21 cellular contexts compared by ENCODE assay signal in genomic region chr1:151405167-151405951, GRCh38. TPM values are rescaled to one million over a fixed set of nuclear protein-coding genes. Genes with fewer than 3 reads are reported as not detected.
DNase-seq lines count a peak whose midpoint lies in the region; ATAC-seq and TF ChIP-seq lines count a peak whose summit lies in the region.
"Had no signal": no experiment of that assay in that cellular context is flagged by ENCODE, and none has a peak within 500 bp of the region (broad histone marks: within the 10 kb centered on the region; RNA-seq: fewer than 3 reads in every experiment).

No MANE protein-coding gene starts in this region.

- no peak overlapping the region for H2AK5ac ChIP-seq in H9 (ENCODE audit: insufficient read length, low read length)

- no peak overlapping the region for H2BK12ac ChIP-seq in H9 (ENCODE audit: insufficient read length, low read depth, low read length)

- no peak overlapping the region for H2BK15ac ChIP-seq in H9 (ENCODE audit: low read depth, low read length)

- H2BK20ac ChIP-seq in H9 (ENCODE audit: low read depth, low read length, poor library complexity, severe bottlenecking), result no peak overlapping the region

- H3K9ac ChIP-seq in H9 (ENCODE audit: extremely low read depth, insufficient read length, low read length) (no peak overlapping the region), neural cell (ENCODE audit: low read length) (no peak overlapping the region)

- no peaks in the 10 kb centered on the region for H3K79me1 ChIP-seq in H9 (ENCODE audit: insufficient read depth, low read depth, low read length, poor library complexity, severe bottlenecking)

- H3K9me3 ChIP-seq in H9 (ENCODE audit: control insufficient read depth, low read depth, low read length) (no peaks in the 10 kb centered on the region), neural cell (ENCODE audit: low read length) (no peaks in the 10 kb centered on the region)
- H3K9me3 ChIP-seq: breast epithelium, esophagus muscularis mucosa, MG63, SJSA1, transverse colon had no signal

- H4K91ac ChIP-seq in H9 (ENCODE audit: insufficient read length, low read depth, low read length), result no peak overlapping the region

- H2AFZ ChIP-seq in H9 (ENCODE audit: low read length) (no peak overlapping the region), neural cell (ENCODE audit: low read depth, low read length) (no peak overlapping the region)

- H3T11ph ChIP-seq in H9 (ENCODE audit: low read length), result no peak overlapping the region

- H3F3A ChIP-seq in neural cell (ENCODE audit: insufficient read depth, low read length, poor library complexity, severe bottlenecking), result peaks cover 10% of the 10 kb centered on the region

- H3K18ac ChIP-seq in H9 (ENCODE audit: insufficient read length, low read depth, low read length), result no peak overlapping the region

- WGBS in H9 (ENCODE audit: extremely low coverage, insufficient read length, low lambda C conversion rate), result no CpG with 5 or more reads among the region's 14 CpGs

- no peaks in the 10 kb centered on the region for H3K9me3 Mint-ChIP-seq in activated CD4-positive, alpha-beta memory T cell treated with anti-CD3 and anti-CD28 coated beads for 36 hours
- H3K9me3 Mint-ChIP-seq in activated CD4-positive, alpha-beta memory T cell treated with anti-CD3 and anti-CD28 coated beads, Interleukin-2, amount 10 ng/mL, durations not matched to agents 7 days and 5 days, result no peaks in the 10 kb centered on the region
- H3K9me3 Mint-ChIP-seq in H9 (no peaks in the 10 kb centered on the region), chondrocyte (ENCODE audit: low read depth) (no peaks in the 10 kb centered on the region)
- H3K9me3 Mint-ChIP-seq: activated T-helper 1 cell treated with anti-CD3 and anti-CD28 coated beads, Interleukin-12 subunit alpha, Interleukin-12 subunit beta, Interleukin-2, Interleukin-4 antibody, amounts not matched to agents 30 ng/mL and 10 ng/mL and 1 ng/mL, durations not matched to agents 14 hours and 24 hours and 36 hours; stimulated activated naive B cell treated with anti-CD40 and anti-IgM and Interleukin-4, amounts not matched to agents 10 μg/mL and 1 μg/mL and 100 μg/mL, for 72 hours; T-helper 1 cell treated with Interleukin-12 subunit alpha and Interleukin-12 subunit beta and Interleukin-4 antibody, amounts not matched to agents 30 μg/mL and 1 μg/mL, for 36 hours had no signal

- peaks cover 55% of the 10 kb centered on the region for H3K36me3 Mint-ChIP-seq in activated CD4-positive, alpha-beta memory T cell treated with anti-CD3 and anti-CD28 coated beads for 36 hours
- H3K36me3 Mint-ChIP-seq in activated CD4-positive, alpha-beta memory T cell treated with anti-CD3 and anti-CD28 coated beads, Interleukin-2, amount 10 ng/mL, durations not matched to agents 7 days and 5 days (ENCODE audit: low read depth), result peaks cover 76% of the 10 kb centered on the region
- H3K36me3 Mint-ChIP-seq in H9 (ENCODE audit: insufficient read depth in 1 of 3, low read depth in 3 of 3) (peaks cover 50 to 96% (median 87%) of the 10 kb centered on the region in 3 experiments; a peak in 6 of 7 replicates), chondrocyte (ENCODE audit: low read depth) (peaks cover 43% of the 10 kb centered on the region)

- POLR2A ChIA-PET in activated CD4-positive, alpha-beta memory T cell treated with anti-CD3 and anti-CD28 coated beads for 36 hours (lab: Charles Lee), result interaction anchor here (0.6 to 1.8 kb wide), 2 partner anchors 11 to 13 kb away, joined by 4 to 5 read pairs; no protein-coding TSS in a partner anchor
- POLR2A ChIA-PET in activated CD4-positive, alpha-beta memory T cell treated with anti-CD3 and anti-CD28 coated beads, Interleukin-2, amount 10 ng/mL, durations not matched to agents 7 days and 5 days (lab: Charles Lee), result interaction anchor here (1.0 to 1.4 kb wide), 2 partner anchors 10 to 78 kb away, joined by 4 to 6 read pairs; partner anchors contain the start of gene PI4KB

- H3K4me2 ChIP-seq in H9 (ENCODE audit: insufficient read depth, insufficient read length, low read length), result no peak overlapping the region
- no peak overlapping the region for H3K4me2 ChIP-seq in neural cell (ENCODE audit: low read length)

- CTCF ChIA-PET in activated CD4-positive, alpha-beta memory T cell treated with anti-CD3 and anti-CD28 coated beads for 36 hours (lab: Charles Lee), result interaction anchor here (1.0 to 1.9 kb wide), 4 partner anchors 10 to 64 kb away, joined by 3 to 9 read pairs (median 4); no protein-coding TSS in a partner anchor
- CTCF ChIA-PET in activated CD4-positive, alpha-beta memory T cell treated with anti-CD3 and anti-CD28 coated beads, Interleukin-2, amount 10 ng/mL, durations not matched to agents 7 days and 5 days (lab: Charles Lee), result interaction anchor here (1.0 kb wide), 1 partner anchor 104 kb away, joined by 3 read pairs; no protein-coding TSS in a partner anchor

- H3K23ac ChIP-seq in H9 (ENCODE audit: insufficient read length, low read depth, low read length), result no peak overlapping the region

- H3K4me3 ChIP-seq in neural cell (ENCODE audit: low read length), result no peak overlapping the region
- H3K4me3 ChIP-seq: breast epithelium, esophagus muscularis mucosa, MG63, SJSA1, transverse colon had no signal

- no peak overlapping the region for H3K56ac ChIP-seq in H9 (ENCODE audit: insufficient read length, low read depth, low read length)

- peaks cover 25% of the 10 kb centered on the region for H3K4me1 Mint-ChIP-seq in activated CD4-positive, alpha-beta memory T cell treated with anti-CD3 and anti-CD28 coated beads for 36 hours (ENCODE audit: low read depth)
- H3K4me1 Mint-ChIP-seq in activated CD4-positive, alpha-beta memory T cell treated with anti-CD3 and anti-CD28 coated beads, Interleukin-2, amount 10 ng/mL, durations not matched to agents 7 days and 5 days, result peaks cover 24% of the 10 kb centered on the region
- H3K4me1 Mint-ChIP-seq in H9 (peaks cover 6 to 7% of the 10 kb centered on the region in 2 experiments), chondrocyte (ENCODE audit: low read depth) (peaks cover 21% of the 10 kb centered on the region)

- no peak overlapping the region for H3K27ac ChIP-seq in H9 (ENCODE audit: insufficient read length, low read depth, low read length)
- no peak overlapping the region for H3K27ac ChIP-seq in neural cell (ENCODE audit: low read length)
- H3K27ac ChIP-seq: breast epithelium, esophagus muscularis mucosa, SJSA1, transverse colon, VCaP had no signal

- H2BK120ac ChIP-seq in H9 (ENCODE audit: low read depth, low read length, poor library complexity, severe bottlenecking), result no peak overlapping the region

- no peaks in the 10 kb centered on the region for H3K27me3 Mint-ChIP-seq in activated CD4-positive, alpha-beta memory T cell treated with anti-CD3 and anti-CD28 coated beads for 36 hours
- no peaks in the 10 kb centered on the region for H3K27me3 Mint-ChIP-seq in activated CD4-positive, alpha-beta memory T cell treated with anti-CD3 and anti-CD28 coated beads, Interleukin-2, amount 10 ng/mL, durations not matched to agents 7 days and 5 days
- no peaks in the 10 kb centered on the region; the same call in 1 of the 2 replicates for H3K27me3 Mint-ChIP-seq in H9 (ENCODE audit: low read depth)
- no peaks in the 10 kb centered on the region for H3K27me3 Mint-ChIP-seq in chondrocyte (ENCODE audit: low read depth)
- H3K27me3 Mint-ChIP-seq: stimulated activated naive B cell treated with anti-CD40 and anti-IgM and Interleukin-4, amounts not matched to agents 10 μg/mL and 1 μg/mL and 100 μg/mL, for 72 hours had no signal

- H3K4me1 ChIP-seq in H9 (ENCODE audit: insufficient read depth, low read length), result no peaks in the 10 kb centered on the region

- H4K20me1 ChIP-seq in H9 (ENCODE audit: control insufficient read depth, insufficient read depth, insufficient read length) (no peaks in the 10 kb centered on the region), neural cell (ENCODE audit: insufficient read depth) (no peaks in the 10 kb centered on the region)

- H4K5ac ChIP-seq in H9 (ENCODE audit: insufficient read length, low read depth, low read length), result no peak overlapping the region

- no peak overlapping the region for H3K4ac ChIP-seq in H9 (ENCODE audit: low read depth, low read length)

- no peak for TF ChIP-seq EP300 in neural cell (conservative IDR thresholded peaks at IDR 0.05; ENCODE audit: poor library complexity, severe bottlenecking)

- TF ChIP-seq CTCF in H9 (conservative IDR thresholded peaks at IDR 0.05), result no peak
- TF ChIP-seq CTCF in chondrocyte (IDR thresholded peaks at IDR 0.05), result no peak
- no peak for TF ChIP-seq CTCF in neural cell (IDR thresholded peaks at IDR 0.05; ENCODE audit: poor library complexity, severe bottlenecking)

- H3K36me3 ChIP-seq in neural cell (ENCODE audit: insufficient read depth, low read length), result peaks cover 4% of the 10 kb centered on the region

- H3K79me2 ChIP-seq in H9 (ENCODE audit: insufficient read depth, low read length), result peaks cover 2% of the 10 kb centered on the region; the same call in 1 of the 2 replicates
- H3K79me2 ChIP-seq in neural cell (replicated peaks; ENCODE audit: insufficient read depth, low read length), result peaks cover 7% of the 10 kb centered on the region

- no peak for TF ChIP-seq RAD21 in neural cell (conservative IDR thresholded peaks at IDR 0.05)

- H3K27me3 ChIP-seq in H9 (ENCODE audit: insufficient read depth, low read length) (no peaks in the 10 kb centered on the region), neural cell (ENCODE audit: insufficient read depth, low read depth, low read length) (no peaks in the 10 kb centered on the region)
- H3K27me3 ChIP-seq: breast epithelium, esophagus muscularis mucosa, MG63, SJSA1, transverse colon had no signal

- H3K4me3 Mint-ChIP-seq in activated CD4-positive, alpha-beta memory T cell treated with anti-CD3 and anti-CD28 coated beads for 36 hours, result no peak overlapping the region
- H3K4me3 Mint-ChIP-seq in activated CD4-positive, alpha-beta memory T cell treated with anti-CD3 and anti-CD28 coated beads, Interleukin-2, amount 10 ng/mL, durations not matched to agents 7 days and 5 days, result no peak overlapping the region
- H3K4me3 Mint-ChIP-seq in H9, result no peak overlapping the region
- H3K4me3 Mint-ChIP-seq in chondrocyte (ENCODE audit: unreplicated experiment), result no peak overlapping the region
- H3K4me3 Mint-ChIP-seq: activated T-helper 1 cell treated with anti-CD3 and anti-CD28 coated beads, Interleukin-12 subunit alpha, Interleukin-12 subunit beta, Interleukin-2, Interleukin-4 antibody, amounts not matched to agents 30 ng/mL and 10 ng/mL and 1 ng/mL, durations not matched to agents 14 hours and 24 hours and 36 hours; stimulated activated naive B cell treated with anti-CD40 and anti-IgM and Interleukin-4, amounts not matched to agents 10 μg/mL and 1 μg/mL and 100 μg/mL, for 72 hours; T-helper 1 cell treated with Interleukin-12 subunit alpha and Interleukin-12 subunit beta and Interleukin-4 antibody, amounts not matched to agents 30 μg/mL and 1 μg/mL, for 36 hours had no signal

- H3K27ac Mint-ChIP-seq in activated CD4-positive, alpha-beta memory T cell treated with anti-CD3 and anti-CD28 coated beads for 36 hours, result peak overlapping the region; percentile 71
- H3K27ac Mint-ChIP-seq in activated CD4-positive, alpha-beta memory T cell treated with anti-CD3 and anti-CD28 coated beads, Interleukin-2, amount 10 ng/mL, durations not matched to agents 7 days and 5 days, result no peak overlapping the region
- H3K27ac Mint-ChIP-seq in H9 (peak overlapping the region; percentile 2 to 78 (median 63); a peak in 2 of 7 replicates), chondrocyte (ENCODE audit: unreplicated experiment) (peak overlapping the region; percentile 43)
- H3K27ac Mint-ChIP-seq: activated T-helper 1 cell treated with anti-CD3 and anti-CD28 coated beads, Interleukin-12 subunit alpha, Interleukin-12 subunit beta, Interleukin-2, Interleukin-4 antibody, amounts not matched to agents 30 ng/mL and 10 ng/mL and 1 ng/mL, durations not matched to agents 14 hours and 24 hours and 36 hours had no signal

- H4K8ac ChIP-seq in H9 (replicated peaks; ENCODE audit: insufficient read length, low read depth, low read length), result no peak overlapping the region

- ATAC-seq in HG03378 (IDR thresholded peaks at IDR 0.05; ENCODE audit: unreplicated experiment), result no peak
- no peak for ATAC-seq in GM19324 (IDR thresholded peaks at IDR 0.05; ENCODE audit: low FRiP score, unreplicated experiment)
- ATAC-seq: stimulated activated naive B cell treated with anti-CD40 and anti-IgM and Interleukin-4, amounts not matched to agents 10 μg/mL and 1 μg/mL and 100 μg/mL, for 72 hours had no signal

- no peak overlapping the region for H3K14ac ChIP-seq in H9 (ENCODE audit: insufficient read depth, low read length)

- no peaks in the 10 kb centered on the region for H3K9me2 ChIP-seq in neural cell (ENCODE audit: insufficient read depth, low read length)

- no peaks in the 10 kb centered on the region for H3K23me2 ChIP-seq in H9 (ENCODE audit: insufficient read length, low read depth, low read length, poor library complexity, severe bottlenecking)

- intact Hi-C loops in activated CD4-positive, alpha-beta memory T cell treated with anti-CD3 and anti-CD28 coated beads for 36 hours (cut with micrococcal nuclease), result no loop called here

- DNase-seq in activated CD4-positive, alpha-beta memory T cell treated with anti-CD3 and anti-CD28 coated beads for 36 hours, result no peak
- no peak for DNase-seq in activated CD4-positive, alpha-beta memory T cell treated with anti-CD3 and anti-CD28 coated beads, Interleukin-2, amount 10 ng/mL, durations not matched to agents 7 days and 5 days
- DNase-seq in H9 (no peak), chondrocyte (ENCODE audit: low spot score) (no peak), NCI-H1048 (lab: John Stamatoyannopoulos, UW) (no peak)
- DNase-seq: 8988T; H7; MG63; NCI-H1694; OCI-M1; stimulated activated naive B cell treated with anti-CD40 and anti-IgM and Interleukin-4, amounts not matched to agents 10 μg/mL and 1 μg/mL and 100 μg/mL, for 72 hours; transverse colon had no signal

- H2BK5ac ChIP-seq in H9 (ENCODE audit: insufficient read length, low read length), result no peak overlapping the region

RNA-seq across cellular contexts. Expression of gene PSMB4, which starts 6.0 kb away (rescaled TPM):
- total RNA-seq in activated CD4-positive, alpha-beta memory T cell treated with anti-CD3 and anti-CD28 coated beads for 36 hours, result 100 to 1,000 TPM; 352 to 355 TPM
- total RNA-seq in activated CD4-positive, alpha-beta memory T cell treated with anti-CD3 and anti-CD28 coated beads, Interleukin-2, amount 10 ng/mL, durations not matched to agents 7 days and 5 days, result 100 to 1,000 TPM; 280 to 282 TPM
- total RNA-seq in H9 (2021) (413 and 429 TPM in 2 replicates), chondrocyte (229 to 257 TPM (median 236 TPM) in 3 replicates)
- polyA plus RNA-seq in neural cell, result 695 and 729 TPM in 2 replicates
- 200 and 202 TPM in 2 replicates for polyA minus RNA-seq in neural cell

RNA-seq across cellular contexts. Expression of gene SELENBP1, which starts 32.9 kb away (rescaled TPM):
- not detected for total RNA-seq in activated CD4-positive, alpha-beta memory T cell treated with anti-CD3 and anti-CD28 coated beads for 36 hours
- total RNA-seq in activated CD4-positive, alpha-beta memory T cell treated with anti-CD3 and anti-CD28 coated beads, Interleukin-2, amount 10 ng/mL, durations not matched to agents 7 days and 5 days, result not detected
- 13.9 and 14.2 TPM in 2 replicates for total RNA-seq in H9 (2021)
- 5.7 to 11.1 TPM (median 8.9 TPM) in 3 replicates for total RNA-seq in chondrocyte
- polyA plus RNA-seq in neural cell, result not detected in 2 replicates
- not detected in 2 replicates for polyA minus RNA-seq in neural cell
- total RNA-seq: activated T-helper 1 cell treated with anti-CD3 and anti-CD28 coated beads, Interleukin-12 subunit alpha, Interleukin-12 subunit beta, Interleukin-2, Interleukin-4 antibody, amounts not matched to agents 30 ng/mL and 10 ng/mL and 1 ng/mL, durations not matched to agents 14 hours and 24 hours and 36 hours had no signal

RNA-seq across cellular contexts. Expression of gene POGZ, which starts 53.9 kb away (rescaled TPM):
- total RNA-seq in activated CD4-positive, alpha-beta memory T cell treated with anti-CD3 and anti-CD28 coated beads for 36 hours, result 10 to 100 TPM; 73.7 to 76.3 TPM
- 10 to 100 TPM; 67.2 to 73.2 TPM for total RNA-seq in activated CD4-positive, alpha-beta memory T cell treated with anti-CD3 and anti-CD28 coated beads, Interleukin-2, amount 10 ng/mL, durations not matched to agents 7 days and 5 days
- total RNA-seq in H9 (2021), result 93.0 and 102 TPM in 2 replicates
- 61.7 to 79.7 TPM (median 65.0 TPM) in 3 replicates for total RNA-seq in chondrocyte
- polyA plus RNA-seq in neural cell, result 50.2 and 60.8 TPM in 2 replicates
- polyA minus RNA-seq in neural cell, result 81.6 and 102 TPM in 2 replicates

RNA-seq across cellular contexts. Expression of gene RFX5, which starts 58.3 kb away (rescaled TPM):
- 10 to 100 TPM; 64.7 to 68.7 TPM for total RNA-seq in activated CD4-positive, alpha-beta memory T cell treated with anti-CD3 and anti-CD28 coated beads for 36 hours
- total RNA-seq in activated CD4-positive, alpha-beta memory T cell treated with anti-CD3 and anti-CD28 coated beads, Interleukin-2, amount 10 ng/mL, durations not matched to agents 7 days and 5 days, result 10 to 100 TPM; 96.2 to 99.3 TPM
- 65.1 and 72.7 TPM in 2 replicates for total RNA-seq in H9 (2021)
- total RNA-seq in chondrocyte, result 30.0 to 64.7 TPM (median 31.8 TPM) in 3 replicates
- polyA plus RNA-seq in neural cell, result 36.7 and 56.2 TPM in 2 replicates
- 37.7 and 38.7 TPM in 2 replicates for polyA minus RNA-seq in neural cell
